In genomic region chr11:65639623-65640482, GRCh38 we compare ENCODE assay signal across 2 cellular contexts.
TF ChIP-seq lines count a peak whose summit lies in the region.

No MANE protein-coding gene starts in this region.

TF ChIP-seq in liver, 16 proteins besides CTCF, POLR2A, EP300 and RAD21:
- TF ChIP-seq, protein P1, sequence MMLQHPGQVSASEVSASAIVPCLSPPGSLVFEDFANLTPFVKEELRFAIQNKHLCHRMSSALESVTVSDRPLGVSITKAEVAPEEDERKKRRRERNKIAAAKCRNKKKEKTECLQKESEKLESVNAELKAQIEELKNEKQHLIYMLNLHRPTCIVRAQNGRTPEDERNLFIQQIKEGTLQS (IDR thresholded peaks at IDR 0.05): no peak
- TF ChIP-seq REST (IDR thresholded peaks at IDR 0.05) (no peak), HNF4A (conservative IDR thresholded peaks at IDR 0.05) (no peak), FOXA1 (IDR thresholded peaks at IDR 0.05) (no peak), YY1 (IDR thresholded peaks at IDR 0.05) (no peak), RXRA (IDR thresholded peaks at IDR 0.05) (no peak), TAF1 (conservative IDR thresholded peaks at IDR 0.05) (no peak), FOXA2 (IDR thresholded peaks at IDR 0.05) (no peak), SP1 (IDR thresholded peaks at IDR 0.05) (peak; percentile 22), GABPA (IDR thresholded peaks at IDR 0.05 in 1 of 2, conservative IDR thresholded peaks at IDR 0.05 in 1 of 2) (no peak), HNF4G (IDR thresholded peaks at IDR 0.05) (no peak), NR2F2 (IDR thresholded peaks at IDR 0.05) (peak; percentile 96), EGR1 (IDR thresholded peaks at IDR 0.05; ENCODE audit: low read depth in 2 of 2) (no peak)
- TF ChIP-seq, protein P2, sequence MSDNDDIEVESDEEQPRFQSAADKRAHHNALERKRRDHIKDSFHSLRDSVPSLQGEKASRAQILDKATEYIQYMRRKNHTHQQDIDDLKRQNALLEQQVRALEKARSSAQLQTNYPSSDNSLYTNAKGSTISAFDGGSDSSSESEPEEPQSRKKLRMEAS (IDR thresholded peaks at IDR 0.05): no peak
- TF ChIP-seq, protein P3, sequence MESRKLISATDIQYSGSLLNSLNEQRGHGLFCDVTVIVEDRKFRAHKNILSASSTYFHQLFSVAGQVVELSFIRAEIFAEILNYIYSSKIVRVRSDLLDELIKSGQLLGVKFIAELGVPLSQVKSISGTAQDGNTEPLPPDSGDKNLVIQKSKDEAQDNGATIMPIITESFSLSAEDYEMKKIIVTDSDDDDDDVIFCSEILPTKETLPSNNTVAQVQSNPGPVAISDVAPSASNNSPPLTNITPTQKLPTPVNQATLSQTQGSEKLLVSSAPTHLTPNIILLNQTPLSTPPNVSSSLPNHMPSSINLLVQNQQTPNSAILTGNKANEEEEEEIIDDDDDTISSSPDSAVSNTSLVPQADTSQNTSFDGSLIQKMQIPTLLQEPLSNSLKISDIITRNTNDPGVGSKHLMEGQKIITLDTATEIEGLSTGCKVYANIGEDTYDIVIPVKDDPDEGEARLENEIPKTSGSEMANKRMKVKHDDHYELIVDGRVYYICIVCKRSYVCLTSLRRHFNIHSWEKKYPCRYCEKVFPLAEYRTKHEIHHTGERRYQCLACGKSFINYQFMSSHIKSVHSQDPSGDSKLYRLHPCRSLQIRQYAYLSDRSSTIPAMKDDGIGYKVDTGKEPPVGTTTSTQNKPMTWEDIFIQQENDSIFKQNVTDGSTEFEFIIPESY (IDR thresholded peaks at IDR 0.05): no peak
TF ChIP-seq in liver: peak in this region for 2.

TF ChIP-seq in HepG2, 621 proteins besides CTCF, POLR2A, EP300 and RAD21:
- TF ChIP-seq JUND (CRISPR knock-in tag; IDR thresholded peaks at IDR 0.05) (no peak), PTBP1 (IDR thresholded peaks at IDR 0.05; ENCODE audit: low read depth, low read length, poor library complexity, severe bottlenecking) (no peak), ATF5 (CRISPR knock-in tag; IDR thresholded peaks at IDR 0.05; ENCODE audit: low read depth) (no peak), MXD4 (CRISPR knock-in tag; IDR thresholded peaks at IDR 0.05) (no peak), RAD51 (IDR thresholded peaks at IDR 0.05; ENCODE audit: borderline replicate concordance) (no peak), ZNF7 (CRISPR knock-in tag; IDR thresholded peaks at IDR 0.05) (no peak), ZFYVE20 (CRISPR knock-in tag; IDR thresholded peaks at IDR 0.05; ENCODE audit: borderline replicate concordance, low read depth) (no peak), ZNF646 (CRISPR knock-in tag; IDR thresholded peaks at IDR 0.05) (no peak), FOXM1 (CRISPR knock-in tag; IDR thresholded peaks at IDR 0.05) (no peak), ZBTB3 (CRISPR knock-in tag; IDR thresholded peaks at IDR 0.05; ENCODE audit: borderline replicate concordance, low read depth) (no peak), FOXA3 (CRISPR knock-in tag; IDR thresholded peaks at IDR 0.05) (no peak), ZNF784 (CRISPR knock-in tag; IDR thresholded peaks at IDR 0.05; ENCODE audit: borderline replicate concordance) (no peak), ZNF331 (CRISPR knock-in tag; IDR thresholded peaks at IDR 0.05) (no peak)
